19 cellular contexts compared by ENCODE assay signal in the genomic region with DNA sequence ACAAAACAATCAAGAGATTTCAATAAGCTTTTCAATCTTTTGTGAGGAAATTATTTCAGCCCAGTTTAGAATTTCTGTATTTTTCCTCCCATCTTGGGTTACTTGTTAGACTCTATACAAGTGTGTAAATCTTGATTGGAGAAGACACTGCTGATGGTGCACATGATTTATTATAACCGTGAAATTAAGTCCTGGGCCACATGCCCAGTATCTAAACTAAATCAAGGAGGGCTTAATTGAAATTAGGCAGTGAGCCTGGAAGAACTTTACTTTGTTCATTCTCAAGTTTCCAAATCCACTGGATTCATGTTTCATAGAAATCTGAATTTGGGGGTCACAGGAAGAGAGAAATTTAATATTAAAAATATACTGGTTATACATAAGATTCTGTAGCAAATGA. TPM values are rescaled to one million over a fixed set of nuclear protein-coding genes. Genes with fewer than 3 reads are reported as not detected.
DNase-seq lines count a peak whose midpoint lies in the region; ATAC-seq and TF ChIP-seq lines count a peak whose summit lies in the region.
"Had no signal": no experiment of that assay in that cellular context is flagged by ENCODE, and none has a peak within 500 bp of the region (broad histone marks: within the 10 kb centered on the region; RNA-seq: fewer than 3 reads in every experiment).

No MANE protein-coding gene starts in this region.

- H3K4me3 ChIP-seq in IMR-90 (ENCODE audit: insufficient read depth, low read depth, low read length) (no peak overlapping the region), adipocyte (ENCODE audit: low read length) (no peak overlapping the region), hepatocyte (no peak overlapping the region)
- H3K4me3 ChIP-seq: HAP-1, PC-9, SJSA1 had no signal

- H3K9ac ChIP-seq in IMR-90 (ENCODE audit: low read depth, low read length) = no peak overlapping the region
- no peak overlapping the region for H3K9ac ChIP-seq in adipocyte (ENCODE audit: low read length)

- H4K8ac ChIP-seq in IMR-90 (ENCODE audit: low read depth in 2 of 2, low read length in 2 of 2) = no peak overlapping the region

- H3K36me3 Mint-ChIP-seq in CD4-positive, alpha-beta T cell (ENCODE audit: low read depth) = no peaks in the 10 kb centered on the region
- H3K36me3 Mint-ChIP-seq in activated naive CD4-positive, alpha-beta T cell treated with anti-CD3 and anti-CD28 coated beads, Interleukin-2, amount 10 ng/mL, durations not matched to agents 7 days and 5 days = no peaks in the 10 kb centered on the region
- H3K36me3 Mint-ChIP-seq: CD14-positive monocyte had no signal

- H3K36me3 ChIP-seq in IMR-90 (ENCODE audit: control insufficient read depth, insufficient read depth, low read length) = no peaks in the 10 kb centered on the region
- no peaks in the 10 kb centered on the region for H3K36me3 ChIP-seq in adipocyte (ENCODE audit: control insufficient read depth, insufficient read depth, low read length, severe bottlenecking)
- H3K36me3 ChIP-seq in hepatocyte (replicated peaks; ENCODE audit: insufficient read depth, low read depth) = no peaks in the 10 kb centered on the region
- H3K36me3 ChIP-seq: HAP-1, SJSA1 had no signal

- in situ Hi-C loops in IMR-90 (cut with MboI; ENCODE audit: low sequenced_read_pairs) = no loop called here

- no peak overlapping the region for H2AK5ac ChIP-seq in IMR-90 (ENCODE audit: low read depth, low read length)

- no peak overlapping the region for H4K5ac ChIP-seq in IMR-90 (ENCODE audit: low read depth, low read length)

- no peak for TF ChIP-seq RAD21 in IMR-90 (IDR thresholded peaks at IDR 0.05; ENCODE audit: low read length)

- H3K79me1 ChIP-seq in IMR-90 (ENCODE audit: low read depth in 1 of 2, low read length in 2 of 2) = peaks cover 0 to 4% of the 10 kb centered on the region in 2 experiments; a peak in 1 of 4 replicates

- dilution Hi-C loops in IMR-90 (cut with HindIII; ENCODE audit: low sequenced_read_pairs, unreplicated experiment) = no loop called here

- TF ChIP-seq POLR2A in IMR-90 (IDR thresholded peaks at IDR 0.05; ENCODE audit: low read depth, low read length) = no peak

- H4K91ac ChIP-seq in IMR-90 (ENCODE audit: insufficient read depth, low read depth, low read length) = no peak overlapping the region

- H4K20me1 ChIP-seq in IMR-90 (ENCODE audit: insufficient read depth, low read length) (no peaks in the 10 kb centered on the region), hepatocyte (ENCODE audit: insufficient read depth, poor library complexity, severe bottlenecking) (no peaks in the 10 kb centered on the region)

- TF ChIP-seq CTCF in AG09319 (IDR thresholded peaks at IDR 0.05; ENCODE audit: low read depth, low read length) (no peak), IMR-90 (conservative IDR thresholded peaks at IDR 0.05; ENCODE audit: low read depth, low read length) (no peak), hepatocyte (IDR thresholded peaks at IDR 0.05; ENCODE audit: poor library complexity) (no peak)
- TF ChIP-seq CTCF in CD4-positive, alpha-beta T cell (IDR thresholded peaks at IDR 0.05) = no peak

- H3K9me3 ChIP-seq in IMR-90 (ENCODE audit: control insufficient read depth, insufficient read depth, low read length) (no peaks in the 10 kb centered on the region), adipocyte (ENCODE audit: control insufficient read depth, low read length) (no peaks in the 10 kb centered on the region), hepatocyte (ENCODE audit: low read depth) (no peaks in the 10 kb centered on the region)
- no peaks in the 10 kb centered on the region for H3K9me3 ChIP-seq in CD4-positive, alpha-beta T cell (ENCODE audit: control insufficient read depth, low read length)
- H3K9me3 ChIP-seq: HAP-1, SJSA1 had no signal

- H3K9me2 ChIP-seq in hepatocyte (replicated peaks; ENCODE audit: insufficient read depth) = no peaks in the 10 kb centered on the region

- BruUV-seq in IMR-90 (replicated peaks; lab: Mats Ljungman, UMichigan) = no TSS peak

- no peak overlapping the region for H2AFZ ChIP-seq in IMR-90 (replicated peaks; ENCODE audit: low read length, poor library complexity)
- H2AFZ ChIP-seq in hepatocyte = no peak overlapping the region
- H2AFZ ChIP-seq: PC-9 had no signal

- peaks cover 4% of the 10 kb centered on the region; the same call in 1 of the 2 replicates for H3K4me1 ChIP-seq in IMR-90 (ENCODE audit: control insufficient read depth, insufficient read depth, low read length)
- peaks cover 32% of the 10 kb centered on the region for H3K4me1 ChIP-seq in adipocyte (ENCODE audit: control insufficient read depth, insufficient read depth, low read length)
- H3K4me1 ChIP-seq in hepatocyte (ENCODE audit: insufficient read depth) = no peaks in the 10 kb centered on the region
- H3K4me1 ChIP-seq: HAP-1, SJSA1 had no signal

- peaks cover 6% of the 10 kb centered on the region for H3K27me3 Mint-ChIP-seq in CD4-positive, alpha-beta T cell
- H3K27me3 Mint-ChIP-seq in activated naive CD4-positive, alpha-beta T cell treated with anti-CD3 and anti-CD28 coated beads, Interleukin-2, amount 10 ng/mL, durations not matched to agents 7 days and 5 days = no peaks in the 10 kb centered on the region

- no CpG with 5 or more reads among the region's 1 CpG for WGBS in IMR-90 (ENCODE audit: extremely low coverage in 2 of 2, insufficient read length in 1 of 2), 2 experiments
- 80% methylated on average over 1 of the region's 1 CpG for WGBS in hepatocyte (ENCODE audit: low lambda C conversion rate, missing lambda C conversion rate)

- no peak overlapping the region for H2BK120ac ChIP-seq in IMR-90 (ENCODE audit: low read depth, low read length)

- no peak overlapping the region for H3K4me3 Mint-ChIP-seq in CD4-positive, alpha-beta T cell
- no peak overlapping the region for H3K4me3 Mint-ChIP-seq in activated naive CD4-positive, alpha-beta T cell treated with anti-CD3 and anti-CD28 coated beads, Interleukin-2, amount 10 ng/mL, durations not matched to agents 7 days and 5 days
- H3K4me3 Mint-ChIP-seq: CD14-positive monocyte had no signal

- H3K9me3 Mint-ChIP-seq in CD4-positive, alpha-beta T cell = no peaks in the 10 kb centered on the region
- no peaks in the 10 kb centered on the region for H3K9me3 Mint-ChIP-seq in activated naive CD4-positive, alpha-beta T cell treated with anti-CD3 and anti-CD28 coated beads, Interleukin-2, amount 10 ng/mL, durations not matched to agents 7 days and 5 days

- H3K4ac ChIP-seq in IMR-90 (ENCODE audit: low read depth, low read length) = no peak overlapping the region

- no peaks in the 10 kb centered on the region for H3K79me2 ChIP-seq in hepatocyte

- H3K9me1 ChIP-seq in IMR-90 (ENCODE audit: insufficient read depth, low read length) = peaks cover 4% of the 10 kb centered on the region; the same call in 1 of the 2 replicates

- intact Hi-C loops in IMR-90 (cut with micrococcal nuclease) = loop anchor here (5.0 kb wide), 1 partner anchor 282 kb away; no protein-coding TSS in a partner anchor
- intact Hi-C loops in CD4-positive, alpha-beta T cell (cut with DNase I, micrococcal nuclease) = no loop called here

- H3K14ac ChIP-seq in IMR-90 (replicated peaks; ENCODE audit: low read depth, low read length) = no peak overlapping the region

- no peak overlapping the region for H2BK15ac ChIP-seq in IMR-90 (ENCODE audit: low read depth, low read length)

- DNase-seq in AG09319 (ENCODE audit: extremely low read depth, low read depth) = peak; percentile 70
- no peak for DNase-seq in IMR-90
- DNase-seq in adipocyte (ENCODE audit: low read depth) = peak; percentile 66
- peak; percentile 19 for DNase-seq in middle frontal gyrus (ENCODE audit: extremely low spot score, low spot score)
- DNase-seq in hepatocyte (ENCODE audit: low spot score) = no peak
- no peak for DNase-seq in CD4-positive, alpha-beta T cell
- DNase-seq in activated naive CD4-positive, alpha-beta T cell treated with anti-CD3 and anti-CD28 coated beads, Interleukin-2, amount 10 ng/mL, durations not matched to agents 7 days and 5 days = no peak
- DNase-seq: COR-L47, EL, KG1, NCI-H1436, NCI-H2029, NCI-H2171, NCI-H774, PC-9 had no signal

- H3K27me3 ChIP-seq in IMR-90 (ENCODE audit: control insufficient read depth, insufficient read depth, low read length) (no peaks in the 10 kb centered on the region), adipocyte (replicated peaks; ENCODE audit: control insufficient read depth, insufficient read depth, low read length) (no peaks in the 10 kb centered on the region), hepatocyte (no peaks in the 10 kb centered on the region)
- H3K27me3 ChIP-seq in CD4-positive, alpha-beta T cell (ENCODE audit: control insufficient read depth, insufficient read depth, low read length) = no peaks in the 10 kb centered on the region
- H3K27me3 ChIP-seq: SJSA1 had no signal

- H3K4me2 ChIP-seq in IMR-90 (ENCODE audit: low read depth, low read length) (no peak overlapping the region), hepatocyte (no peak overlapping the region)
- H3K4me2 ChIP-seq: PC-9 had no signal

- no peak overlapping the region for H2BK5ac ChIP-seq in IMR-90 (ENCODE audit: low read depth, low read length, poor library complexity, severe bottlenecking)

- H2BK20ac ChIP-seq in IMR-90 (ENCODE audit: low read depth, low read length) = no peak overlapping the region

- CTCF ChIA-PET in IMR-90 (lab: Yijun Ruan, JAX) = no interaction called here
- CTCF ChIA-PET in CD4-positive, alpha-beta T cell (lab: Charles Lee) = interaction anchor here (0.6 kb wide), 1 partner anchor 8 kb away, joined by 3 read pairs; no protein-coding TSS in a partner anchor
- CTCF ChIA-PET in activated naive CD4-positive, alpha-beta T cell treated with anti-CD3 and anti-CD28 coated beads, Interleukin-2, amount 10 ng/mL, durations not matched to agents 7 days and 5 days (lab: Charles Lee) = no interaction called here

- no peaks in the 10 kb centered on the region for H3K4me1 Mint-ChIP-seq in CD4-positive, alpha-beta T cell (ENCODE audit: low read depth)
- no peaks in the 10 kb centered on the region for H3K4me1 Mint-ChIP-seq in activated naive CD4-positive, alpha-beta T cell treated with anti-CD3 and anti-CD28 coated beads, Interleukin-2, amount 10 ng/mL, durations not matched to agents 7 days and 5 days
- H3K4me1 Mint-ChIP-seq: CD14-positive monocyte had no signal

- H3K23ac ChIP-seq in IMR-90 (ENCODE audit: low read depth, low read length) = no peak overlapping the region

- H3K27ac Mint-ChIP-seq in CD4-positive, alpha-beta T cell = no peak overlapping the region
- no peak overlapping the region for H3K27ac Mint-ChIP-seq in activated naive CD4-positive, alpha-beta T cell treated with anti-CD3 and anti-CD28 coated beads, Interleukin-2, amount 10 ng/mL, durations not matched to agents 7 days and 5 days
- H3K27ac Mint-ChIP-seq: CD14-positive monocyte had no signal

- no peak overlapping the region for H3K56ac ChIP-seq in IMR-90 (ENCODE audit: extremely low read depth, insufficient read depth, low read length)

- ATAC-seq in IMR-90 (ENCODE audit: low read depth) = no peak
- ATAC-seq in CD4-positive, alpha-beta T cell (ENCODE audit: poor library complexity) = no peak
- no peak for ATAC-seq in HG02678 (IDR thresholded peaks at IDR 0.05; ENCODE audit: unreplicated experiment)

- H2AK9ac ChIP-seq in IMR-90 (replicated peaks; ENCODE audit: low read depth, low read length, poor library complexity) = no peak overlapping the region

- POLR2A ChIA-PET in IMR-90 (lab: Charles Lee; ENCODE audit: unreplicated experiment) = no interaction called here
- POLR2A ChIA-PET in CD4-positive, alpha-beta T cell (lab: Charles Lee) = no interaction called here

- H3K27ac ChIP-seq in IMR-90 (ENCODE audit: insufficient read depth, low read length) (no peak overlapping the region), hepatocyte (no peak overlapping the region)
- H3K27ac ChIP-seq in CD4-positive, alpha-beta T cell (ENCODE audit: low read depth, low read length) = no peak overlapping the region
- H3K27ac ChIP-seq: PC-9, SJSA1 had no signal

- no peak overlapping the region for H3K18ac ChIP-seq in IMR-90 (ENCODE audit: low read depth, low read length)

RNA-seq across cellular contexts. Expression of a gene that starts 44.5 kb away (rescaled TPM):
- 18.6 and 22.5 TPM in 2 replicates for total RNA-seq in IMR-90 (2012; rRNA removed)
- polyA plus RNA-seq in IMR-90 (2012; rRNA removed) = 5.4 and 7.2 TPM in 2 replicates
- 1.7 and 3.9 TPM in 2 replicates for polyA plus RNA-seq in IMR-90 (2012; cell fraction: cytosol; rRNA removed)
- polyA plus RNA-seq in IMR-90 (2012; cell fraction: nucleus; rRNA removed; ENCODE audit: low replicate concordance) = 0.94 and 2.2 TPM in 2 replicates
- 19.6 and 22.3 TPM in 2 replicates for total RNA-seq in hepatocyte
- 5.2 and 7.2 TPM in 2 replicates for polyA plus RNA-seq in hepatocyte
- 10 to 100 TPM; 28.4 to 29.6 TPM for total RNA-seq in CD4-positive, alpha-beta T cell

Comparison
In these comparisons a context has a peak if more than half of its experiments do, and no peak if none do; other contexts are left out.
1. DNase-seq: peak in AG09319 (single experiment), adipocyte (single experiment) and middle frontal gyrus (single experiment); none in IMR-90 (single experiment), hepatocyte (single experiment), CD4-positive, alpha-beta T cell (0 of 10) and activated naive CD4-positive, alpha-beta T cell treated with anti-CD3 and anti-CD28 coated beads, Interleukin-2, amount 10 ng/mL, durations not matched to agents 7 days and 5 days (single experiment).